13 cellular contexts compared by ENCODE assay signal in genomic region chr13:42894765-42895181, GRCh38.
DNase-seq lines count a peak whose midpoint lies in the region; ATAC-seq and TF ChIP-seq lines count a peak whose summit lies in the region.
"Had no signal": no experiment of that assay in that cellular context is flagged by ENCODE, and none has a peak within 500 bp of the region (broad histone marks: within the 10 kb centered on the region; RNA-seq: fewer than 3 reads in every experiment).

No MANE protein-coding gene starts in this region.

- no peak overlapping the region for H3K4me3 Mint-ChIP-seq in naive thymus-derived CD8-positive, alpha-beta T cell
- H3K4me3 Mint-ChIP-seq: activated T-cell treated with anti-CD3 and anti-CD28 coated beads, Interleukin-2, amount 50 U/mL, for 72 hours; dendritic cell treated with granulocyte-macrophage colony-stimulating factor and Interleukin-4, amounts not matched to agents 40 ng/mL and 50 ng/mL, for 4 days had no signal

- H3K27ac Mint-ChIP-seq in naive thymus-derived CD8-positive, alpha-beta T cell, result no peak overlapping the region
- H3K27ac Mint-ChIP-seq: activated T-cell treated with anti-CD3 and anti-CD28 coated beads, Interleukin-2, amount 50 U/mL, for 72 hours; dendritic cell treated with granulocyte-macrophage colony-stimulating factor and Interleukin-4, amounts not matched to agents 40 ng/mL and 50 ng/mL, for 4 days had no signal

- peaks cover 12 to 36% (median 22%) of the 10 kb centered on the region in 3 donors for H3K36me3 Mint-ChIP-seq in naive thymus-derived CD8-positive, alpha-beta T cell

- H3K27me3 Mint-ChIP-seq in naive thymus-derived CD8-positive, alpha-beta T cell, result no peaks in the 10 kb centered on the region
- H3K27me3 Mint-ChIP-seq: dendritic cell treated with granulocyte-macrophage colony-stimulating factor and Interleukin-4, amounts not matched to agents 40 ng/mL and 50 ng/mL, for 4 days had no signal

- H3K4me1 ChIP-seq in ACC112 (ENCODE audit: control insufficient read depth, insufficient read depth, low read length, unreplicated experiment), result peaks cover 43% of the 10 kb centered on the region
- H3K4me1 ChIP-seq in RWPE2 (ENCODE audit: insufficient read depth, poor library complexity, severe bottlenecking), result peaks cover 29% of the 10 kb centered on the region
- H3K4me1 ChIP-seq: BLaER1, uterus had no signal

- peak; percentile 67 for ATAC-seq in RWPE2 (ENCODE audit: low read depth)
- ATAC-seq in naive thymus-derived CD8-positive, alpha-beta T cell, result no peak
- no peak for ATAC-seq in sciatic nerve
- ATAC-seq: activated T-cell treated with anti-CD3 and anti-CD28 coated beads, Interleukin-2, amount 50 U/mL, for 72 hours; HepG2 had no signal

- no peaks in the 10 kb centered on the region for H3K4me1 Mint-ChIP-seq in naive thymus-derived CD8-positive, alpha-beta T cell

- H3K4me3 ChIP-seq in ACC112 (ENCODE audit: low read depth, low read length) (no peak overlapping the region), RWPE2 (ENCODE audit: severe bottlenecking) (no peak overlapping the region), fibroblast of pulmonary artery (replicated peaks; ENCODE audit: low read depth, low read length) (no peak overlapping the region), H7 (ENCODE audit: insufficient read depth, low read depth, low read length) (no peak overlapping the region)
- H3K4me3 ChIP-seq: BLaER1, uterus had no signal

- intact Hi-C loops in sciatic nerve (cut with DNase I), result no loop called here

- no peaks in the 10 kb centered on the region for H3K27me3 ChIP-seq in ACC112 (ENCODE audit: insufficient read depth, low read length)
- no peaks in the 10 kb centered on the region for H3K27me3 ChIP-seq in RWPE2 (ENCODE audit: insufficient read depth, poor library complexity, severe bottlenecking)
- no peaks in the 10 kb centered on the region for H3K27me3 ChIP-seq in H7 (ENCODE audit: control insufficient read depth, insufficient read depth, low read length)
- H3K27me3 ChIP-seq: BLaER1, uterus had no signal

- H3K27ac ChIP-seq in ACC112 (ENCODE audit: low read depth, low read length) (peak overlapping the region; percentile 97), RWPE2 (ENCODE audit: poor library complexity, severe bottlenecking) (no peak overlapping the region)
- H3K27ac ChIP-seq: BLaER1, uterus had no signal

- H3K9me3 Mint-ChIP-seq in naive thymus-derived CD8-positive, alpha-beta T cell, result no peaks in the 10 kb centered on the region
- H3K9me3 Mint-ChIP-seq: activated T-cell treated with anti-CD3 and anti-CD28 coated beads, Interleukin-2, amount 50 U/mL, for 72 hours; dendritic cell treated with granulocyte-macrophage colony-stimulating factor and Interleukin-4, amounts not matched to agents 40 ng/mL and 50 ng/mL, for 4 days had no signal

- POLR2A ChIA-PET in naive thymus-derived CD8-positive, alpha-beta T cell (lab: Charles Lee), result no interaction called here

- H2AFZ ChIP-seq in ACC112 (ENCODE audit: low read length, unreplicated experiment), result no peak overlapping the region

- no peaks in the 10 kb centered on the region for H3K9me3 ChIP-seq in RWPE2 (ENCODE audit: severe bottlenecking)
- H3K9me3 ChIP-seq: BLaER1, uterus had no signal

- H3K36me3 ChIP-seq in ACC112 (ENCODE audit: insufficient read depth, low read length), result peaks cover 39% of the 10 kb centered on the region
- no peaks in the 10 kb centered on the region for H3K36me3 ChIP-seq in RWPE2 (ENCODE audit: low read depth)
- H3K36me3 ChIP-seq in H7 (replicated peaks; ENCODE audit: control insufficient read depth, insufficient read depth, low read length), result no peaks in the 10 kb centered on the region
- H3K36me3 ChIP-seq: BLaER1, uterus had no signal

- H3K79me2 ChIP-seq in ACC112 (ENCODE audit: control insufficient read depth, insufficient read depth, low read length, unreplicated experiment), result no peaks in the 10 kb centered on the region

- DNase-seq in M059J (ENCODE audit: low read depth) (peak; percentile 68), RWPE2 (ENCODE audit: low spot score) (no peak), fibroblast of pulmonary artery (ENCODE audit: low read depth) (peak; percentile 95), AG20443 (ENCODE audit: low spot score) (no peak), H7 (no peak), sciatic nerve (ENCODE audit: low spot score) (no peak)
- no peak for DNase-seq in naive thymus-derived CD8-positive, alpha-beta T cell
- DNase-seq: activated T-cell treated with anti-CD3 and anti-CD28 coated beads, Interleukin-2, amount 50 U/mL, for 72 hours; uterus had no signal

- TF ChIP-seq CTCF in RWPE2 (IDR thresholded peaks at IDR 0.05; ENCODE audit: poor library complexity, severe bottlenecking) (no peak), fibroblast of pulmonary artery (IDR thresholded peaks at IDR 0.05; ENCODE audit: low read length, missing control alignments) (no peak)

Comparison
In these comparisons a context has a peak if more than half of its experiments do, and no peak if none do; other contexts are left out.
1. DNase-seq: peak in M059J (single experiment) and fibroblast of pulmonary artery (single experiment); none in RWPE2 (single experiment), naive thymus-derived CD8-positive, alpha-beta T cell (0 of 10), AG20443 (single experiment), H7 (single experiment) and sciatic nerve (single experiment).